18 cellular contexts compared by ENCODE assay signal in the genomic region with DNA sequence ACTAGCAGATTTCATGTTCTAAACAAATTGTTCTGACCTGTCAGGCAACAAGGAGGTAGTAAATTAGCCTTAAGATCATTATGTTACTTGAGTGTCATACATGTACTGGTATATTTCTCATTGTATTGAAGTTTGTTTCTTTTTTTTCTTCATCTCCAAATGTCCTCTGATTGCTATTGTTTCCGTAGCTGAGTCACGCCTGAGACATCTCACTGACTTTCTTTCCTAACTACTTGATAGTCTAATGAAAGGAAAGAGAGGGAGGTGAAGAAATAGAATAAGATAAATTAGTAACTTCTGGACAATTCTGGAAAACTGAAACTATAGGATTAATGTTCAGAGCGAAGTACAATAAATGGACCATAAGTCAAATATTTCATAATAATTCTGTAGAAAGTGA.
DNase-seq lines count a peak whose midpoint lies in the region; ATAC-seq and TF ChIP-seq lines count a peak whose summit lies in the region.
"Had no signal": no experiment of that assay in that cellular context is flagged by ENCODE, and none has a peak within 500 bp of the region (broad histone marks: within the 10 kb centered on the region; RNA-seq: fewer than 3 reads in every experiment).

No MANE protein-coding gene starts in this region.

- TF ChIP-seq CTCF in RWPE2 (IDR thresholded peaks at IDR 0.05; ENCODE audit: poor library complexity, severe bottlenecking) (no peak), epithelial cell of esophagus (IDR thresholded peaks at IDR 0.05; ENCODE audit: insufficient read depth, low read depth, low read length, missing control alignments) (no peak), nephron progenitor cell (IDR thresholded peaks at IDR 0.05) (no peak), heart left ventricle (IDR thresholded peaks at IDR 0.05) (no peak)

- H3K4me3 ChIP-seq in RWPE2 (ENCODE audit: severe bottlenecking) (no peak overlapping the region), epithelial cell of esophagus (ENCODE audit: low read length) (no peak overlapping the region), heart left ventricle (no peak overlapping the region)
- H3K4me3 ChIP-seq: BLaER1 treated with 17β-estradiol and CSF1 and Interleukin-3, amounts not matched to agents 10 nM and 100 nM; GM23338 had no signal

- no peak for TF ChIP-seq POLR2A in heart left ventricle (IDR thresholded peaks at IDR 0.05)

- H3K36me3 ChIP-seq in RWPE2 (ENCODE audit: low read depth) (no peaks in the 10 kb centered on the region), heart left ventricle (no peaks in the 10 kb centered on the region)
- H3K36me3 ChIP-seq: BLaER1 treated with 17β-estradiol and CSF1 and Interleukin-3, amounts not matched to agents 10 nM and 100 nM had no signal

- H3K27me3 Mint-ChIP-seq in nephron progenitor cell (ENCODE audit: low read depth, poor library complexity): peaks cover 3% of the 10 kb centered on the region
- H3K27me3 Mint-ChIP-seq: B cell, IgD-negative memory B cell had no signal

- H3K27me3 ChIP-seq in RWPE2 (ENCODE audit: insufficient read depth, poor library complexity, severe bottlenecking): no peaks in the 10 kb centered on the region
- H3K27me3 ChIP-seq in heart left ventricle: no peaks in the 10 kb centered on the region
- H3K27me3 ChIP-seq: BLaER1 treated with 17β-estradiol and CSF1 and Interleukin-3, amounts not matched to agents 10 nM and 100 nM had no signal

- H3K9me3 ChIP-seq in RWPE2 (ENCODE audit: severe bottlenecking) (no peaks in the 10 kb centered on the region), heart left ventricle (no peaks in the 10 kb centered on the region)

- no peaks in the 10 kb centered on the region for H3K36me3 Mint-ChIP-seq in nephron progenitor cell (ENCODE audit: low read depth)
- H3K36me3 Mint-ChIP-seq: CD8-positive, alpha-beta T cell had no signal

- DNase-seq in ELR (ENCODE audit: low read depth) (peak; percentile 54), HCEC 1CT (peak; percentile 17), RWPE2 (ENCODE audit: low spot score) (no peak), epithelial cell of esophagus (ENCODE audit: low read depth) (peak; percentile 3), nephron progenitor cell (no peak), NCI-H510A (lab: John Stamatoyannopoulos, UW) (no peak), NCI-H187 (lab: John Stamatoyannopoulos, UW) (no peak), heart left ventricle (no peak)
- DNase-seq: Calu3; CD8-positive, alpha-beta T cell; DMS79 treated with DMSO at 0.1 percent for 48 hours; EL; KBM-7 had no signal

- no peaks in the 10 kb centered on the region for H3K4me1 Mint-ChIP-seq in nephron progenitor cell
- H3K4me1 Mint-ChIP-seq: B cell, GM23338, IgD-negative memory B cell had no signal

- peak; percentile 42; the same call in 1 of the 3 replicates for ATAC-seq in RWPE2 (ENCODE audit: low read depth)
- no peak for ATAC-seq in heart left ventricle
- ATAC-seq: CD8-positive, alpha-beta T cell; GM23338; HepG2 had no signal

- H3K9me3 Mint-ChIP-seq in nephron progenitor cell: peaks cover 14% of the 10 kb centered on the region

- H3K4me3 Mint-ChIP-seq in nephron progenitor cell: no peak overlapping the region
- H3K4me3 Mint-ChIP-seq: B cell; CD8-positive, alpha-beta T cell; GM23338; IgD-negative memory B cell had no signal

- intact Hi-C loops in heart left ventricle (cut with DNase I): no loop called here

- WGBS in heart left ventricle, 4 donors: 87 to 96% (median 90%) methylated on average over 3 of the region's 3 CpGs

- H3K27ac ChIP-seq in RWPE2 (ENCODE audit: poor library complexity, severe bottlenecking) (no peak overlapping the region), heart left ventricle (no peak overlapping the region)
- H3K27ac ChIP-seq: BLaER1 treated with 17β-estradiol and CSF1 and Interleukin-3, amounts not matched to agents 10 nM and 100 nM had no signal

- no peak overlapping the region for H3K27ac Mint-ChIP-seq in nephron progenitor cell
- H3K27ac Mint-ChIP-seq: B cell; CD8-positive, alpha-beta T cell; GM23338; IgD-negative memory B cell had no signal

- no peaks in the 10 kb centered on the region for H3K4me1 ChIP-seq in RWPE2 (ENCODE audit: insufficient read depth, poor library complexity, severe bottlenecking)
- no peaks in the 10 kb centered on the region for H3K4me1 ChIP-seq in heart left ventricle
- H3K4me1 ChIP-seq: BLaER1 treated with 17β-estradiol and CSF1 and Interleukin-3, amounts not matched to agents 10 nM and 100 nM had no signal

Comparison
In these comparisons a context has a peak if more than half of its experiments do, and no peak if none do; other contexts are left out.
1. DNase-seq: peak in ELR (single experiment), HCEC 1CT (single experiment) and epithelial cell of esophagus (single experiment); none in RWPE2 (single experiment), nephron progenitor cell (single experiment), NCI-H510A (single experiment), NCI-H187 (0 of 2) and heart left ventricle (0 of 5).